Comparison of ENCODE assay signal across 8 cellular contexts in the genomic region with DNA sequence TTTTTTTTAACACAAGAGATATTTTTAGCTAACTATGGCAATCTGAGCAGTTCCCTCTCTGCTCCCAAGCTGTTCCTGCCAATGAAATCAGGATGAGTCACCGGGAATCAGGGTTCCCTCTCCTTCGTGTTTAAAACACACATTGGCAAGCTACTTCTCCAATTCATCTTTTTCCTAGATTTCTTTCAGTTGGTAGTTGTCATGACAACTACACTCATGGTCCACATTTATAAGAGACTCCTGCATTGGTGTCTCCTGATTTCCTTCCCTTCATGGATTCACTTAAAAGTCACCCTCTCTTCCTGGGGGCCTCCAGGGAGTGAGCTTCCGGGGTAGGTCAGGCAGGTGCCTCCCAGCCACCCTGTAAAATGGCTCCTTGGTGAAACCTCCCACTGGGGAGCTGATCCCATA.
DNase-seq lines count a peak whose midpoint lies in the region; ATAC-seq and TF ChIP-seq lines count a peak whose summit lies in the region.

No MANE protein-coding gene starts in this region.

- no peak for TF ChIP-seq CTCF in AG04449 (IDR thresholded peaks at IDR 0.05; ENCODE audit: insufficient read depth, low read length, missing control alignments)
- TF ChIP-seq CTCF in BE2C (IDR thresholded peaks at IDR 0.05; ENCODE audit: low read depth, low read length) = no peak

- CTCF ChIA-PET in AG04449 (lab: Yijun Ruan, JAX) = interaction anchor here (0.7 to 3.5 kb wide), 7 partner anchors 44 to 355 kb away, joined by 3 to 18 read pairs (median 4); no protein-coding TSS in a partner anchor

- H3K27me3 ChIP-seq in effector memory CD4-positive, alpha-beta T cell (replicated peaks; ENCODE audit: control insufficient read depth, insufficient read depth, low read length, poor library complexity, severe bottlenecking) = no peaks in the 10 kb centered on the region
- no peaks in the 10 kb centered on the region for H3K27me3 ChIP-seq in BE2C

- H3K9me3 ChIP-seq in effector memory CD4-positive, alpha-beta T cell (ENCODE audit: control insufficient read depth, low read length) = no peaks in the 10 kb centered on the region
- H3K9me3 ChIP-seq in BE2C = no peaks in the 10 kb centered on the region

- H3K36me3 ChIP-seq in effector memory CD4-positive, alpha-beta T cell (ENCODE audit: control insufficient read depth, insufficient read depth, low read length) = peaks cover 87% of the 10 kb centered on the region
- H3K36me3 ChIP-seq in BE2C = no peaks in the 10 kb centered on the region

- H3K27ac ChIP-seq in effector memory CD4-positive, alpha-beta T cell (ENCODE audit: insufficient read depth, low read length, poor library complexity, severe bottlenecking) = peak overlapping the region; percentile 34

- ATAC-seq in GM21447 (IDR thresholded peaks at IDR 0.05; ENCODE audit: unreplicated experiment) (no peak), HG03378 (IDR thresholded peaks at IDR 0.05; ENCODE audit: unreplicated experiment) (no peak)

- DNase-seq in AG04449 (ENCODE audit: low read depth, low spot score) (peak; percentile 94), M059J (ENCODE audit: low read depth) (peak; percentile 95), myocyte (ENCODE audit: low read depth) (peak; percentile 96), NCI-H2081 (lab: John Stamatoyannopoulos, UW) (no peak), BE2C (no peak)
- DNase-seq in effector memory CD4-positive, alpha-beta T cell = no peak

- no peak overlapping the region for H3K4me3 ChIP-seq in AG04449 (ENCODE audit: low read depth, low read length)
- no peak overlapping the region for H3K4me3 ChIP-seq in effector memory CD4-positive, alpha-beta T cell (ENCODE audit: insufficient read depth, low read depth, low read length, poor library complexity, severe bottlenecking)
- no peak overlapping the region for H3K4me3 ChIP-seq in BE2C (ENCODE audit: low read depth, low read length)

- POLR2A ChIA-PET in AG04449 (lab: Yijun Ruan, JAX) = interaction anchor here (0.6 to 0.9 kb wide), 3 partner anchors 15 to 184 kb away, joined by 3 to 6 read pairs (median 3); no protein-coding TSS in a partner anchor

- H3K4me1 ChIP-seq in effector memory CD4-positive, alpha-beta T cell (ENCODE audit: control insufficient read depth, insufficient read depth, low read length, poor library complexity, severe bottlenecking) = no peaks in the 10 kb centered on the region
- H3K4me1 ChIP-seq in BE2C = peaks cover 7% of the 10 kb centered on the region

Comparison
In these comparisons a context has a peak if more than half of its experiments do, and no peak if none do; other contexts are left out.
1. DNase-seq: peak in AG04449 (single experiment), M059J (single experiment) and myocyte (single experiment); none in effector memory CD4-positive, alpha-beta T cell (0 of 3), NCI-H2081 (0 of 2) and BE2C (single experiment).